In genomic region chr20:6623989-6624388, GRCh38 we compare ENCODE assay signal across 12 cellular contexts.
DNase-seq lines count a peak whose midpoint lies in the region; ATAC-seq, FAIRE-seq and TF ChIP-seq lines count a peak whose summit lies in the region.
"Had no signal": no experiment of that assay in that cellular context is flagged by ENCODE, and none has a peak within 500 bp of the region (broad histone marks: within the 10 kb centered on the region; RNA-seq: fewer than 3 reads in every experiment).

No MANE protein-coding gene starts in this region.

- no peak overlapping the region for H3K27ac ChIP-seq in endothelial cell of umbilical vein (ENCODE audit: insufficient read depth, low read depth, low read length)
- H3K27ac ChIP-seq: esophagus squamous epithelium had no signal

- POLR2A ChIA-PET in endothelial cell of umbilical vein (lab: Charles Lee): no interaction called here

- CTCF ChIA-PET in endothelial cell of umbilical vein (lab: Charles Lee): interaction anchor here (0.5 to 1.0 kb wide), 3 partner anchors 13 to 256 kb away, joined by 3 to 4 read pairs (median 3); no protein-coding TSS in a partner anchor
- CTCF ChIA-PET in activated CD8-positive, alpha-beta memory T cell treated with anti-CD3 and anti-CD28 coated beads, Interleukin-2, amount 10 ng/mL, durations not matched to agents 7 days and 5 days (lab: Charles Lee): no interaction called here

- no peaks in the 10 kb centered on the region for H3K27me3 Mint-ChIP-seq in activated CD8-positive, alpha-beta memory T cell treated with anti-CD3 and anti-CD28 coated beads, Interleukin-2, amount 10 ng/mL, durations not matched to agents 7 days and 5 days
- H3K27me3 Mint-ChIP-seq: CD4-positive, CD25-positive, alpha-beta regulatory T cell had no signal

- dilution Hi-C loops in endothelial cell of umbilical vein (cut with MboI; ENCODE audit: extremely low pct_ligation_motif_present, low sequenced_read_pairs): no loop called here

- peak; percentile 100 for ATAC-seq in GM18505 (IDR thresholded peaks at IDR 0.05; ENCODE audit: unreplicated experiment)
- ATAC-seq in GM21529 (IDR thresholded peaks at IDR 0.05; ENCODE audit: unreplicated experiment): peak; percentile 93
- peak; percentile 97 for ATAC-seq in HG03432 (IDR thresholded peaks at IDR 0.05; ENCODE audit: unreplicated experiment)
- no peak for ATAC-seq in stimulated activated effector memory CD8-positive, alpha-beta T cell treated with anti-CD3 and anti-CD28 coated beads, Interleukin-12 subunit alpha, Interleukin-12 subunit beta, amount 100 ng/mL, for 72 hours
- ATAC-seq in activated CD8-positive, alpha-beta memory T cell treated with anti-CD3 and anti-CD28 coated beads, Interleukin-2, amount 10 ng/mL, durations not matched to agents 7 days and 5 days: no peak

- no peaks in the 10 kb centered on the region for H4K20me1 ChIP-seq in endothelial cell of umbilical vein (replicated peaks; ENCODE audit: control insufficient read depth, extremely low read depth, insufficient read depth, low read length)

- no peaks in the 10 kb centered on the region for H3K36me3 ChIP-seq in endothelial cell of umbilical vein (ENCODE audit: control insufficient read depth in 2 of 2, extremely low read depth in 1 of 2, insufficient read depth in 2 of 2, low read length in 2 of 2)
- H3K36me3 ChIP-seq: esophagus squamous epithelium had no signal

- intact Hi-C loops in endothelial cell of umbilical vein (cut with micrococcal nuclease): no loop called here

- BruUV-seq in endothelial cell of umbilical vein (replicated peaks; lab: Mats Ljungman, UMichigan): no TSS peak

- no peak for TF ChIP-seq CTCF in endothelial cell of umbilical vein (IDR thresholded peaks at IDR 0.05; ENCODE audit: extremely low read depth in 1 of 2, insufficient read depth in 1 of 2, low read depth in 1 of 2, low read length in 2 of 2)

- in situ Hi-C loops in ACHN (cut with HindIII; ENCODE audit: low pct_ligation_motif_present, low pct_unique_long_range_greater_than_20kb, low sequenced_read_pairs): no loop called here

- H3K27me3 ChIP-seq in endothelial cell of umbilical vein (ENCODE audit: control insufficient read depth in 2 of 2, insufficient read depth in 2 of 2, low read length in 2 of 2): no peaks in the 10 kb centered on the region
- H3K27me3 ChIP-seq: esophagus squamous epithelium had no signal

- no peaks in the 10 kb centered on the region for H3K79me2 ChIP-seq in endothelial cell of umbilical vein (ENCODE audit: control insufficient read depth, insufficient read depth, low read length)

- no peak overlapping the region for H3K4me3 ChIP-seq in endothelial cell of umbilical vein (replicated peaks in 1 of 3; ENCODE audit: insufficient read depth in 1 of 3, low read depth in 1 of 3, low read length in 3 of 3)
- H3K4me3 ChIP-seq: esophagus squamous epithelium had no signal

- DNase-seq in endothelial cell of umbilical vein (ENCODE audit: low read depth, low spot score) (peak; percentile 47), T-helper 1 cell (no peak), ACHN (no peak)
- no peak for DNase-seq in stimulated activated effector memory CD8-positive, alpha-beta T cell treated with anti-CD3 and anti-CD28 coated beads, Interleukin-12 subunit alpha, Interleukin-12 subunit beta, amount 100 ng/mL, for 72 hours (ENCODE audit: low spot score in 2 of 2)
- no peak for DNase-seq in activated CD8-positive, alpha-beta memory T cell treated with anti-CD3 and anti-CD28 coated beads, Interleukin-2, amount 10 ng/mL, durations not matched to agents 7 days and 5 days
- DNase-seq: CD4-positive, CD25-positive, alpha-beta regulatory T cell; esophagus squamous epithelium; HFFc6 had no signal

- no peaks in the 10 kb centered on the region for H3K36me3 Mint-ChIP-seq in stimulated activated effector memory CD8-positive, alpha-beta T cell treated with anti-CD3 and anti-CD28 coated beads, Interleukin-12 subunit alpha, Interleukin-12 subunit beta, amount 100 ng/mL, for 72 hours
- no peaks in the 10 kb centered on the region for H3K36me3 Mint-ChIP-seq in activated CD8-positive, alpha-beta memory T cell treated with anti-CD3 and anti-CD28 coated beads, Interleukin-2, amount 10 ng/mL, durations not matched to agents 7 days and 5 days
- H3K36me3 Mint-ChIP-seq: CD4-positive, CD25-positive, alpha-beta regulatory T cell had no signal

- H3K9me3 Mint-ChIP-seq in stimulated activated effector memory CD8-positive, alpha-beta T cell treated with anti-CD3 and anti-CD28 coated beads, Interleukin-12 subunit alpha, Interleukin-12 subunit beta, amount 100 ng/mL, for 72 hours: peaks cover 6% of the 10 kb centered on the region
- no peaks in the 10 kb centered on the region for H3K9me3 Mint-ChIP-seq in activated CD8-positive, alpha-beta memory T cell treated with anti-CD3 and anti-CD28 coated beads, Interleukin-2, amount 10 ng/mL, durations not matched to agents 7 days and 5 days (ENCODE audit: low read depth)

- no peaks in the 10 kb centered on the region for H3K9me3 ChIP-seq in endothelial cell of umbilical vein (replicated peaks; ENCODE audit: control insufficient read depth, insufficient read depth, low read length)
- H3K9me3 ChIP-seq: esophagus squamous epithelium had no signal

- H3K9me1 ChIP-seq in endothelial cell of umbilical vein (replicated peaks; ENCODE audit: control insufficient read depth, extremely low read depth, insufficient read depth, low read length): no peaks in the 10 kb centered on the region

- no peak overlapping the region for H3K4me3 Mint-ChIP-seq in stimulated activated effector memory CD8-positive, alpha-beta T cell treated with anti-CD3 and anti-CD28 coated beads, Interleukin-12 subunit alpha, Interleukin-12 subunit beta, amount 100 ng/mL, for 72 hours
- no peak overlapping the region for H3K4me3 Mint-ChIP-seq in activated CD8-positive, alpha-beta memory T cell treated with anti-CD3 and anti-CD28 coated beads, Interleukin-2, amount 10 ng/mL, durations not matched to agents 7 days and 5 days
- H3K4me3 Mint-ChIP-seq: CD4-positive, CD25-positive, alpha-beta regulatory T cell; HFFc6; neural crest cell had no signal

- no peak for TF ChIP-seq POLR2A in GM18505 (IDR thresholded peaks at IDR 0.05; ENCODE audit: borderline replicate concordance, extremely low read depth, insufficient read depth, insufficient read length)
- TF ChIP-seq POLR2A in endothelial cell of umbilical vein (IDR thresholded peaks at IDR 0.05; ENCODE audit: low read depth, low read length): no peak

- no peak overlapping the region for H3K27ac Mint-ChIP-seq in stimulated activated effector memory CD8-positive, alpha-beta T cell treated with anti-CD3 and anti-CD28 coated beads, Interleukin-12 subunit alpha, Interleukin-12 subunit beta, amount 100 ng/mL, for 72 hours
- no peak overlapping the region for H3K27ac Mint-ChIP-seq in activated CD8-positive, alpha-beta memory T cell treated with anti-CD3 and anti-CD28 coated beads, Interleukin-2, amount 10 ng/mL, durations not matched to agents 7 days and 5 days
- H3K27ac Mint-ChIP-seq: CD4-positive, CD25-positive, alpha-beta regulatory T cell; HFFc6 had no signal

- no peaks in the 10 kb centered on the region for H3K4me1 Mint-ChIP-seq in stimulated activated effector memory CD8-positive, alpha-beta T cell treated with anti-CD3 and anti-CD28 coated beads, Interleukin-12 subunit alpha, Interleukin-12 subunit beta, amount 100 ng/mL, for 72 hours
- no peaks in the 10 kb centered on the region for H3K4me1 Mint-ChIP-seq in activated CD8-positive, alpha-beta memory T cell treated with anti-CD3 and anti-CD28 coated beads, Interleukin-2, amount 10 ng/mL, durations not matched to agents 7 days and 5 days
- H3K4me1 Mint-ChIP-seq: CD4-positive, CD25-positive, alpha-beta regulatory T cell had no signal

- FAIRE-seq in endothelial cell of umbilical vein (lab: Jason Lieb, UNC): peak; percentile 66

- no peak overlapping the region for H2AFZ ChIP-seq in endothelial cell of umbilical vein (ENCODE audit: low read depth, low read length)

- H3K4me1 ChIP-seq in endothelial cell of umbilical vein (ENCODE audit: control insufficient read depth, extremely low read depth, insufficient read depth, low read length): no peaks in the 10 kb centered on the region
- H3K4me1 ChIP-seq: esophagus squamous epithelium had no signal

- no peak overlapping the region for H3K4me2 ChIP-seq in endothelial cell of umbilical vein (ENCODE audit: insufficient read depth, low read length)

- H3K9ac ChIP-seq in endothelial cell of umbilical vein (replicated peaks; ENCODE audit: extremely low read depth, insufficient read depth, low read length): no peak overlapping the region

TF ChIP-seq in endothelial cell of umbilical vein, 7 proteins besides CTCF, POLR2A, EP300 and RAD21:
- no peak for TF ChIP-seq MAX (IDR thresholded peaks at IDR 0.05; ENCODE audit: insufficient read depth, insufficient read length)
- no peak for TF ChIP-seq EZH2 (IDR thresholded peaks at IDR 0.05; ENCODE audit: borderline replicate concordance, low read depth, low read length, severe bottlenecking)
- TF ChIP-seq FOS (IDR thresholded peaks at IDR 0.05; ENCODE audit: borderline replicate concordance, insufficient read depth, low read length): no peak
- no peak for TF ChIP-seq MYC (IDR thresholded peaks at IDR 0.05; ENCODE audit: low read depth, low read length)
- no peak for TF ChIP-seq GATA2 (IDR thresholded peaks at IDR 0.05; ENCODE audit: insufficient read depth, insufficient read length, low read depth, low read length)

Comparison
In these comparisons a context has a peak if more than half of its experiments do, and no peak if none do; other contexts are left out.
1. ATAC-seq: peak in GM18505 (single experiment), GM21529 (single experiment) and HG03432 (single experiment); none in stimulated activated effector memory CD8-positive, alpha-beta T cell treated with anti-CD3 and anti-CD28 coated beads, Interleukin-12 subunit alpha, Interleukin-12 subunit beta, amount 100 ng/mL, for 72 hours (single experiment) and activated CD8-positive, alpha-beta memory T cell treated with anti-CD3 and anti-CD28 coated beads, Interleukin-2, amount 10 ng/mL, durations not matched to agents 7 days and 5 days (single experiment).